ENCODE assay signal across 1 cellular context in the genomic region with DNA sequence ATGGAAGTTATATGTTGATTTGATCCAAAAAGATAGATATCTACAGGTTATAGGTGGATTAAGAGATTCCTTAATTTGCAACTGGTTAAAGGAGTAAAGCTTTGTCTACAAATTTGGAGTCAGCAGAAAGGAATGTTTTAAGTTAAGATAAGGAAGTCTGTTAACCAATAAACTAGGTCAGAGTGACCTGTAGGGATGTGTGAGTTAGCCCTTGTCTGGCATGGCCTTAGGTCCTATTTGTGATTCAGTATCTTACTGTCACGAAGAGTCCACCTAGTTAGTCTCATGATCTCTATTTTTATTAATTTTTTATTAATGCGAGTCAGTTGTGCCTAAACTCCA.
TF ChIP-seq lines count a peak whose summit lies in the region.

No MANE protein-coding gene starts in this region.

TF ChIP-seq in HepG2, 621 proteins besides CTCF, POLR2A, EP300 and RAD21 (continued from another document):
- TF ChIP-seq, protein P1, sequence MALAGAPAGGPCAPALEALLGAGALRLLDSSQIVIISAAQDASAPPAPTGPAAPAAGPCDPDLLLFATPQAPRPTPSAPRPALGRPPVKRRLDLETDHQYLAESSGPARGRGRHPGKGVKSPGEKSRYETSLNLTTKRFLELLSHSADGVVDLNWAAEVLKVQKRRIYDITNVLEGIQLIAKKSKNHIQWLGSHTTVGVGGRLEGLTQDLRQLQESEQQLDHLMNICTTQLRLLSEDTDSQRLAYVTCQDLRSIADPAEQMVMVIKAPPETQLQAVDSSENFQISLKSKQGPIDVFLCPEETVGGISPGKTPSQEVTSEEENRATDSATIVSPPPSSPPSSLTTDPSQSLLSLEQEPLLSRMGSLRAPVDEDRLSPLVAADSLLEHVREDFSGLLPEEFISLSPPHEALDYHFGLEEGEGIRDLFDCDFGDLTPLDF (CRISPR knock-in tag; IDR thresholded peaks at IDR 0.05), result no peak
- no peak for TF ChIP-seq CENPX (CRISPR knock-in tag; IDR thresholded peaks at IDR 0.05)
